14 cellular contexts compared by ENCODE assay signal in genomic region chr1:186409091-186409490, GRCh38. TPM values are rescaled to one million over a fixed set of nuclear protein-coding genes. Genes with fewer than 3 reads are reported as not detected.
A peak's percentile ranks its signal among the peaks of the same experiment; 100 is the strongest.
DNase-seq lines count a peak whose midpoint lies in the region; ATAC-seq and TF ChIP-seq lines count a peak whose summit lies in the region.
"Had no signal": no experiment of that assay in that cellular context is flagged by ENCODE, and none has a peak within 500 bp of the region (broad histone marks: within the 10 kb centered on the region; RNA-seq: fewer than 3 reads in every experiment).

No MANE protein-coding gene starts in this region.

- H3K4me3 Mint-ChIP-seq in stimulated activated naive CD8-positive, alpha-beta T cell treated with anti-CD3 and anti-CD28 coated beads, Interleukin-15, amount 100 ng/mL, for 72 hours, result no peak overlapping the region
- H3K4me3 Mint-ChIP-seq in glutamatergic neuron (ENCODE audit: unreplicated experiment), result no peak overlapping the region

- no peaks in the 10 kb centered on the region for H3K27me3 ChIP-seq in tibial artery
- H3K27me3 ChIP-seq: ovary had no signal

- H3K4me1 ChIP-seq in tibial artery, result no peaks in the 10 kb centered on the region

- intact Hi-C loops in tibial artery (cut with DNase I; ENCODE audit: low total_unique reads), result loop anchor here (10.0 kb wide), 1 partner anchor 576 kb away; no protein-coding TSS in a partner anchor

- no peak overlapping the region for H3K27ac ChIP-seq in tibial artery
- H3K27ac ChIP-seq: ovary had no signal

- H3K4me3 ChIP-seq in AG10803 (ENCODE audit: low read length) (no peak overlapping the region), tibial artery (no peak overlapping the region)
- H3K4me3 ChIP-seq: ovary had no signal

- H3K4me1 Mint-ChIP-seq in stimulated activated naive CD8-positive, alpha-beta T cell treated with anti-CD3 and anti-CD28 coated beads, Interleukin-15, amount 100 ng/mL, for 72 hours, result no peaks in the 10 kb centered on the region
- H3K4me1 Mint-ChIP-seq in glutamatergic neuron (ENCODE audit: low read depth, unreplicated experiment), result no peaks in the 10 kb centered on the region

- no peaks in the 10 kb centered on the region for H3K9me3 Mint-ChIP-seq in stimulated activated naive CD8-positive, alpha-beta T cell treated with anti-CD3 and anti-CD28 coated beads, Interleukin-15, amount 100 ng/mL, for 72 hours
- no peaks in the 10 kb centered on the region for H3K9me3 Mint-ChIP-seq in glutamatergic neuron (ENCODE audit: unreplicated experiment)
- H3K9me3 Mint-ChIP-seq: activated T-helper 2 cell treated with anti-CD3 and anti-CD28 coated beads, Interferon-gamma antibody, Interleukin-2, Interleukin-4, amounts not matched to agents 10 μg/mL and 5 μg/mL and 100 μg/mL, durations not matched to agents 14 hours and 24 hours and 36 hours had no signal

- H3K9me3 ChIP-seq in tibial artery, result no peaks in the 10 kb centered on the region
- H3K9me3 ChIP-seq: ovary had no signal

- DNase-seq in AG10803 (ENCODE audit: low read depth), result peak; percentile 15
- no peak for DNase-seq in tibial artery
- DNase-seq in stimulated activated naive CD8-positive, alpha-beta T cell treated with anti-CD3 and anti-CD28 coated beads, Interleukin-15, amount 100 ng/mL, for 72 hours, result no peak
- DNase-seq in glutamatergic neuron, result no peak
- DNase-seq in NOMO-1 treated with DMSO at 0.1 percent for 48 hours (lab: John Stamatoyannopoulos, UW; ENCODE audit: unreplicated experiment), result no peak
- DNase-seq: activated CD4-positive, alpha-beta T cell treated with anti-CD3 and anti-CD28 coated beads, Interleukin-2, amount 50 U/mL, for 4 hours; NCI-H1105; NCI-H446 treated with DMSO at 0.1 percent for 48 hours; ovary had no signal

- no peak overlapping the region for H3K27ac Mint-ChIP-seq in stimulated activated naive CD8-positive, alpha-beta T cell treated with anti-CD3 and anti-CD28 coated beads, Interleukin-15, amount 100 ng/mL, for 72 hours
- H3K27ac Mint-ChIP-seq in glutamatergic neuron (ENCODE audit: unreplicated experiment), result no peak overlapping the region
- H3K27ac Mint-ChIP-seq: activated T-helper 2 cell treated with anti-CD3 and anti-CD28 coated beads, Interferon-gamma antibody, Interleukin-2, Interleukin-4, amounts not matched to agents 10 μg/mL and 5 μg/mL and 100 μg/mL, durations not matched to agents 14 hours and 24 hours and 36 hours had no signal

- TF ChIP-seq CTCF in AG10803 (conservative IDR thresholded peaks at IDR 0.05; ENCODE audit: low read length) (no peak), tibial artery (IDR thresholded peaks at IDR 0.05) (no peak), glutamatergic neuron (IDR thresholded peaks at IDR 0.05; ENCODE audit: partially characterized antibody, unreplicated experiment) (no peak)

- no peaks in the 10 kb centered on the region for H3K27me3 Mint-ChIP-seq in stimulated activated naive CD8-positive, alpha-beta T cell treated with anti-CD3 and anti-CD28 coated beads, Interleukin-15, amount 100 ng/mL, for 72 hours
- no peaks in the 10 kb centered on the region for H3K27me3 Mint-ChIP-seq in glutamatergic neuron (ENCODE audit: unreplicated experiment)

- peak; percentile 81 for ATAC-seq in GM19324 (IDR thresholded peaks at IDR 0.05; ENCODE audit: low FRiP score, unreplicated experiment)
- ATAC-seq in HG02642 (IDR thresholded peaks at IDR 0.05; ENCODE audit: poor library complexity, unreplicated experiment), result peak; percentile 78
- peak; percentile 74 for ATAC-seq in HG03460 (IDR thresholded peaks at IDR 0.05; ENCODE audit: unreplicated experiment)
- ATAC-seq in stimulated activated naive CD8-positive, alpha-beta T cell treated with anti-CD3 and anti-CD28 coated beads, Interleukin-15, amount 100 ng/mL, for 72 hours, result no peak

- no peaks in the 10 kb centered on the region for H3K36me3 Mint-ChIP-seq in glutamatergic neuron (ENCODE audit: unreplicated experiment)

- peaks cover 25 to 55% (median 44%) of the 10 kb centered on the region in 3 donors for H3K36me3 ChIP-seq in tibial artery
- H3K36me3 ChIP-seq: ovary had no signal

RNA-seq across cellular contexts. Expression of gene ODR4, which starts 33.5 kb away (rescaled TPM):
- 20.6 TPM for total RNA-seq in glutamatergic neuron (ENCODE audit: unreplicated experiment)

RNA-seq across cellular contexts. Expression of gene TPR, which starts 34.0 kb away (rescaled TPM):
- total RNA-seq in glutamatergic neuron (ENCODE audit: unreplicated experiment), result 112 TPM

RNA-seq across cellular contexts. Expression of gene PDC, which starts 51.8 kb away (rescaled TPM):
- total RNA-seq in glutamatergic neuron (ENCODE audit: unreplicated experiment), result not detected
- total RNA-seq: A172; activated T-helper 2 cell treated with anti-CD3 and anti-CD28 coated beads, Interferon-gamma antibody, Interleukin-2, Interleukin-4, amounts not matched to agents 10 μg/mL and 5 μg/mL and 100 μg/mL, durations not matched to agents 14 hours and 24 hours and 36 hours; ovary had no signal
